In genomic region chr7:79722217-79722616, GRCh38 we compare ENCODE assay signal across 22 cellular contexts.
DNase-seq lines count a peak whose midpoint lies in the region; ATAC-seq, FAIRE-seq and TF ChIP-seq lines count a peak whose summit lies in the region.
"Had no signal": no experiment of that assay in that cellular context is flagged by ENCODE, and none has a peak within 500 bp of the region (broad histone marks: within the 10 kb centered on the region; RNA-seq: fewer than 3 reads in every experiment).

No MANE protein-coding gene starts in this region.

- H3K18ac ChIP-seq in IMR-90 (ENCODE audit: low read depth, low read length): no peak overlapping the region

- intact Hi-C loops in IMR-90 (cut with micrococcal nuclease) (no loop called here), K562 (cut with micrococcal nuclease) (no loop called here)

- peak overlapping the region in 1 of 3 experiments; percentile 26 for H3K4me3 Mint-ChIP-seq in nephron
- H3K4me3 Mint-ChIP-seq: CD4-positive, alpha-beta memory T cell; HFFc6 had no signal

- TF ChIP-seq RAD21 in A549 (conservative IDR thresholded peaks at IDR 0.05 in 1 of 2, IDR thresholded peaks at IDR 0.05 in 1 of 2) (no peak), IMR-90 (IDR thresholded peaks at IDR 0.05; ENCODE audit: low read length) (no peak), K562 (CRISPR knock-in tag; conservative IDR thresholded peaks at IDR 0.05 in 1 of 2, IDR thresholded peaks at IDR 0.05 in 1 of 2) (no peak)

- no peaks in the 10 kb centered on the region for H3K27me3 ChIP-seq in IMR-90 (ENCODE audit: control insufficient read depth, insufficient read depth, low read length)
- H3K27me3 ChIP-seq in K562 (ENCODE audit: control insufficient read depth in 2 of 2, insufficient read depth in 2 of 2, low read length in 2 of 2): no peaks in the 10 kb centered on the region
- H3K27me3 ChIP-seq in smooth muscle cell (ENCODE audit: low read depth): no peaks in the 10 kb centered on the region

- H3K27ac ChIP-seq in A549: no peak overlapping the region
- no peak overlapping the region for H3K27ac ChIP-seq in IMR-90 (ENCODE audit: insufficient read depth, low read length)
- H3K27ac ChIP-seq in K562 (ENCODE audit: extremely low read depth, low read depth, low read length): no peak overlapping the region
- no peak overlapping the region for H3K27ac ChIP-seq in smooth muscle cell (ENCODE audit: low read depth)
- H3K27ac ChIP-seq: GM23248 had no signal

- H2BK5ac ChIP-seq in IMR-90 (ENCODE audit: low read depth, low read length, poor library complexity, severe bottlenecking): no peak overlapping the region

- H3K36me3 ChIP-seq in IMR-90 (ENCODE audit: control insufficient read depth, insufficient read depth, low read length): no peaks in the 10 kb centered on the region
- H3K36me3 ChIP-seq in K562 (ENCODE audit: control insufficient read depth, insufficient read depth, low read length): no peaks in the 10 kb centered on the region
- no peaks in the 10 kb centered on the region for H3K36me3 ChIP-seq in smooth muscle cell (ENCODE audit: low read depth)

- TF ChIP-seq EP300 in A549 (IDR thresholded peaks at IDR 0.05): no peak
- TF ChIP-seq EP300 in K562 (IDR thresholded peaks at IDR 0.05; ENCODE audit: low read length): no peak

- CTCF ChIA-PET in A549 (lab: Yijun Ruan, JAX) (no interaction called here), IMR-90 (lab: Yijun Ruan, JAX) (no interaction called here), K562 (lab: Yijun Ruan, JAX; ENCODE audit: low intra/inter-chr PET ratio) (no interaction called here)

- H3K27ac Mint-ChIP-seq in nephron: peak overlapping the region; percentile 25 to 97 (median 55)
- H3K27ac Mint-ChIP-seq: CD4-positive, alpha-beta memory T cell; HFFc6 had no signal

- H2AK9ac ChIP-seq in IMR-90 (replicated peaks; ENCODE audit: low read depth, low read length, poor library complexity): no peak overlapping the region

- H3K9me3 Mint-ChIP-seq in nephron: no peaks in the 10 kb centered on the region
- H3K9me3 Mint-ChIP-seq: HFFc6 had no signal

- no peaks in the 10 kb centered on the region for H3K4me1 ChIP-seq in A549
- no peaks in the 10 kb centered on the region for H3K4me1 ChIP-seq in IMR-90 (ENCODE audit: control insufficient read depth, insufficient read depth, low read length)
- H3K4me1 ChIP-seq in K562 (replicated peaks in 1 of 2; ENCODE audit: control insufficient read depth in 2 of 2, insufficient read depth in 2 of 2, low read length in 2 of 2): no peaks in the 10 kb centered on the region
- no peaks in the 10 kb centered on the region for H3K4me1 ChIP-seq in smooth muscle cell (ENCODE audit: low read depth)

- H3K4me2 ChIP-seq in A549: no peak overlapping the region
- no peak overlapping the region for H3K4me2 ChIP-seq in IMR-90 (ENCODE audit: low read depth, low read length)
- no peak overlapping the region for H3K4me2 ChIP-seq in K562 (ENCODE audit: insufficient read depth, low read length)
- no peak overlapping the region for H3K4me2 ChIP-seq in smooth muscle cell

- H3K9me3 ChIP-seq in A549: no peaks in the 10 kb centered on the region
- H3K9me3 ChIP-seq in IMR-90 (ENCODE audit: control insufficient read depth, insufficient read depth, low read length): no peaks in the 10 kb centered on the region
- H3K9me3 ChIP-seq in K562 (replicated peaks; ENCODE audit: control insufficient read depth, insufficient read depth, low read depth, low read length): no peaks in the 10 kb centered on the region; the same call in none of the 2 replicates
- no peaks in the 10 kb centered on the region for H3K9me3 ChIP-seq in smooth muscle cell (replicated peaks; ENCODE audit: low read depth)

- H3K4ac ChIP-seq in IMR-90 (ENCODE audit: low read depth, low read length): no peak overlapping the region

- BruUV-seq in IMR-90 (replicated peaks; lab: Mats Ljungman, UMichigan) (no TSS peak), K562 (replicated peaks; lab: Mats Ljungman, UMichigan) (no TSS peak)

- H3K4me3 ChIP-seq in A549 (no peak overlapping the region), IMR-90 (ENCODE audit: insufficient read depth, low read depth, low read length) (no peak overlapping the region), K562 (no peak overlapping the region), smooth muscle cell (no peak overlapping the region)
- H3K4me3 ChIP-seq: GM23248 had no signal

- no peak overlapping the region for H2AFZ ChIP-seq in IMR-90 (replicated peaks; ENCODE audit: low read length, poor library complexity)
- H2AFZ ChIP-seq in K562 (ENCODE audit: low read depth, low read length): no peak overlapping the region
- no peak overlapping the region for H2AFZ ChIP-seq in smooth muscle cell (ENCODE audit: low read depth)
- H2AFZ ChIP-seq: GM23248 had no signal

- FAIRE-seq in A549 (lab: Jason Lieb, UNC) (no peak), K562 (lab: Jason Lieb, UNC) (no peak)
- FAIRE-seq: GM12892, GM19239, H1 had no signal

- H3F3A ChIP-seq in smooth muscle cell (ENCODE audit: low read depth): no peaks in the 10 kb centered on the region

- no peak overlapping the region for H3K14ac ChIP-seq in IMR-90 (replicated peaks; ENCODE audit: low read depth, low read length)

- H3K23ac ChIP-seq in IMR-90 (ENCODE audit: low read depth, low read length): no peak overlapping the region

- no peaks in the 10 kb centered on the region for H3K79me1 ChIP-seq in IMR-90 (ENCODE audit: low read depth in 1 of 2, low read length in 2 of 2)

- H2BK120ac ChIP-seq in IMR-90 (ENCODE audit: low read depth, low read length): no peak overlapping the region

- H3K9ac ChIP-seq in IMR-90 (ENCODE audit: low read depth, low read length): no peak overlapping the region
- no peak overlapping the region for H3K9ac ChIP-seq in K562 (ENCODE audit: insufficient read depth in 1 of 2, low read depth in 2 of 2, low read length in 2 of 2)
- no peak overlapping the region for H3K9ac ChIP-seq in smooth muscle cell (ENCODE audit: low read depth)
- H3K9ac ChIP-seq: GM23248 had no signal

- dilution Hi-C loops in IMR-90 (cut with HindIII; ENCODE audit: low sequenced_read_pairs, unreplicated experiment): no loop called here

- no peak overlapping the region for H2BK15ac ChIP-seq in IMR-90 (ENCODE audit: low read depth, low read length)

- ATAC-seq in A549: no peak
- no peak for ATAC-seq in IMR-90 (ENCODE audit: low read depth)
- no peak for ATAC-seq in K562
- ATAC-seq in GM19035 (IDR thresholded peaks at IDR 0.05; ENCODE audit: unreplicated experiment): no peak
- no peak for ATAC-seq in HG02884 (IDR thresholded peaks at IDR 0.05; ENCODE audit: unreplicated experiment)

- no peak for DNase-seq in A549 (ENCODE audit: low read depth in 1 of 2, low spot score in 1 of 2)
- no peak for DNase-seq in IMR-90
- no peak for DNase-seq in K562 (ENCODE audit: extremely low read depth in 1 of 4, low spot score in 3 of 4)
- DNase-seq in smooth muscle cell (lab: John Stamatoyannopoulos, UW; ENCODE audit: unreplicated experiment): no peak
- no peak for DNase-seq in superior temporal gyrus (ENCODE audit: extremely low spot score)
- DNase-seq: 8988T; C1 segment of cervical spinal cord; Calu3; CD4-positive, alpha-beta memory T cell; COR-L47; DMS53; DMS79 treated with DMSO at 0.1 percent for 48 hours; GF-D8; GM23248; H7; HFFc6 had no signal

- no peak overlapping the region for H4K5ac ChIP-seq in IMR-90 (ENCODE audit: low read depth, low read length)

- no peak overlapping the region for H4K91ac ChIP-seq in IMR-90 (ENCODE audit: insufficient read depth, low read depth, low read length)

- POLR2A ChIA-PET in A549 (lab: Yijun Ruan, JAX): no interaction called here
- POLR2A ChIA-PET in IMR-90 (lab: Charles Lee; ENCODE audit: unreplicated experiment): no interaction called here
- POLR2A ChIA-PET in K562 (lab: Yijun Ruan, JAX): no interaction called here

- H3K79me2 ChIP-seq in K562 (ENCODE audit: control insufficient read depth, insufficient read depth, low read length) (no peaks in the 10 kb centered on the region), smooth muscle cell (ENCODE audit: low read depth) (no peaks in the 10 kb centered on the region)

- H3K36me3 Mint-ChIP-seq in nephron (ENCODE audit: low read depth): peaks cover 6% of the 10 kb centered on the region
- H3K36me3 Mint-ChIP-seq: CD4-positive, alpha-beta memory T cell had no signal

- H4K20me1 ChIP-seq in IMR-90 (ENCODE audit: insufficient read depth, low read length) (no peaks in the 10 kb centered on the region), K562 (replicated peaks; ENCODE audit: control insufficient read depth, insufficient read depth, low read length) (no peaks in the 10 kb centered on the region), smooth muscle cell (ENCODE audit: low read depth) (no peaks in the 10 kb centered on the region)

- TF ChIP-seq CTCF in A549 (IDR thresholded peaks at IDR 0.05) (no peak), IMR-90 (conservative IDR thresholded peaks at IDR 0.05; ENCODE audit: low read depth, low read length) (no peak), K562 (IDR thresholded peaks at IDR 0.05 in 2 of 3, conservative IDR thresholded peaks at IDR 0.05 in 1 of 3; ENCODE audit: insufficient read depth in 2 of 3, low read depth in 1 of 3, low read length in 3 of 3) (no peak), nephron (IDR thresholded peaks at IDR 0.05; ENCODE audit: unreplicated experiment in 3 of 3) (no peak), smooth muscle cell (IDR thresholded peaks at IDR 0.05; ENCODE audit: borderline replicate concordance, insufficient read depth, poor library complexity, severe bottlenecking) (no peak)

- no peak overlapping the region for H4K8ac ChIP-seq in IMR-90 (ENCODE audit: low read depth in 2 of 2, low read length in 2 of 2)

- H3K9me1 ChIP-seq in IMR-90 (ENCODE audit: insufficient read depth, low read length) (no peaks in the 10 kb centered on the region), K562 (ENCODE audit: control insufficient read depth, insufficient read depth, low read length) (no peaks in the 10 kb centered on the region)

- no peak overlapping the region for H2AK5ac ChIP-seq in IMR-90 (ENCODE audit: low read depth, low read length)

- in situ Hi-C loops in IMR-90 (cut with MboI; ENCODE audit: low sequenced_read_pairs) (no loop called here), K562 (cut with MboI) (no loop called here)

- H2BK20ac ChIP-seq in IMR-90 (ENCODE audit: low read depth, low read length): no peak overlapping the region

- H3K4me1 Mint-ChIP-seq in nephron: peaks cover 29% of the 10 kb centered on the region
- H3K4me1 Mint-ChIP-seq: CD4-positive, alpha-beta memory T cell had no signal

- no peaks in the 10 kb centered on the region for H3K27me3 Mint-ChIP-seq in nephron (ENCODE audit: low read depth)
- H3K27me3 Mint-ChIP-seq: CD4-positive, alpha-beta memory T cell had no signal

- no peak for TF ChIP-seq POLR2A in A549 (IDR thresholded peaks at IDR 0.05; ENCODE audit: low read length)
- no peak for TF ChIP-seq POLR2A in IMR-90 (IDR thresholded peaks at IDR 0.05; ENCODE audit: low read depth, low read length)
- no peak for TF ChIP-seq POLR2A in K562 (conservative IDR thresholded peaks at IDR 0.05)

- no peak overlapping the region for H3K56ac ChIP-seq in IMR-90 (ENCODE audit: extremely low read depth, insufficient read depth, low read length)

TF ChIP-seq in A549, 52 proteins besides CTCF, POLR2A, EP300 and RAD21 (continues in another document):
- TF ChIP-seq MAFK (IDR thresholded peaks at IDR 0.05; ENCODE audit: partially characterized antibody): peak; percentile 43

TF ChIP-seq in IMR-90, 13 proteins besides CTCF, POLR2A, EP300 and RAD21 (continues in another document):
- TF ChIP-seq SMC3 (IDR thresholded peaks at IDR 0.05; ENCODE audit: low read depth, low read length): no peak

TF ChIP-seq in K562, 482 proteins besides CTCF, POLR2A, EP300 and RAD21 (continues in another document):
- TF ChIP-seq MAFF (IDR thresholded peaks at IDR 0.05; ENCODE audit: low read length): peak; percentile 51; the same call in 1 of the 2 replicates

Comparison
In these comparisons a context has a peak if more than half of its experiments do, and no peak if none do; other contexts are left out.
1. Of the 35 proteins assayed by ChIP-seq in both K562 and A549: peak only in K562: none; only in A549: none; in both: MAFK; in neither: 34.